Comparison of ENCODE assay signal across 9 cellular contexts in the genomic region with DNA sequence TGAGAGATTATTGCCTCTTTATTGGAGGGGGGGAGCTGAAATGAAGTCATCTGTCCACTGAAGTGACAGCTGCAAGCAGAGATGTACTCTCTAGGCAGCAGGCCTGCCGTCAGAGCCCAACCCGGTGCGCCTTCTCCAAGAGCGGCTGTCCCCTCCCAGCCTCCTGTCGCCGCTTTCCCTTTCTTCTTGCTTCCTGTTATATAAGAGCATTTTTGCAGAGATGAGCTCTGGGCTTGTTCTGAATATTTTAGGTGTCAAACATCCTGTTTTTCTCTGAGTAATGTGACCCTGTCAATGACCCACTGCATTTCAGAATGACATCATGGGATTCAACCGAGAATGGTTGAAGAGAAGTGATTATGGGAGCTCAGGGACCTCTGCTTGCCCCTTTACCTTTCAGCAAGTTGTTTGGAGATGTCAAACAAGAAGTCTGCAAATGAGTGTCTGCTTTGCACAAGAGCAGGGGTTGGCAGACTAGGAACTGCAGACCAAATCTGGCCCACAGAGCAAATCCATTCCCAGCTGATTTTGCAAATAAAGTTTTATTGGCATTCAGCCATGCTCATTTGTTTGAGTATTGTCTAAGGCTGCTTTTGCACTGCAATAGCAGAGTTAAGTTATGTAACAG.
DNase-seq lines count a peak whose midpoint lies in the region; ATAC-seq, FAIRE-seq and TF ChIP-seq lines count a peak whose summit lies in the region.
"Had no signal": no experiment of that assay in that cellular context is flagged by ENCODE, and none has a peak within 500 bp of the region (broad histone marks: within the 10 kb centered on the region; RNA-seq: fewer than 3 reads in every experiment).

No MANE protein-coding gene starts in this region.

- H2BK5ac ChIP-seq in mesenchymal stem cell (ENCODE audit: low read depth, low read length, poor library complexity, severe bottlenecking), result peak overlapping the region; percentile 31

- H4K91ac ChIP-seq in mesenchymal stem cell (ENCODE audit: low read length), result no peak overlapping the region

- no peaks in the 10 kb centered on the region for H3K36me3 Mint-ChIP-seq in CD4-positive, CD25-positive, alpha-beta regulatory T cell

- H2BK120ac ChIP-seq in mesenchymal stem cell (ENCODE audit: low read depth, low read length), result no peak overlapping the region

- no peak overlapping the region for H2BK15ac ChIP-seq in mesenchymal stem cell (ENCODE audit: low read depth, poor library complexity, severe bottlenecking)

- TF ChIP-seq CTCF in GM12878 (IDR thresholded peaks at IDR 0.05 in 2 of 3, conservative IDR thresholded peaks at IDR 0.05 in 1 of 3; ENCODE audit: control insufficient read depth in 2 of 3, extremely low read depth in 1 of 3, insufficient read depth in 1 of 3, low read depth in 3 of 3, low read length in 3 of 3), result no peak

- H3K27me3 ChIP-seq in CD4-positive, CD25-positive, alpha-beta regulatory T cell (ENCODE audit: control insufficient read depth, insufficient read depth, low read length), result no peaks in the 10 kb centered on the region
- H3K27me3 ChIP-seq in GM12878 (replicated peaks in 1 of 2; ENCODE audit: control insufficient read depth in 2 of 2, insufficient read depth in 2 of 2, low read length in 1 of 2) (no peaks in the 10 kb centered on the region), mesenchymal stem cell (ENCODE audit: control insufficient read depth in 1 of 2, insufficient read depth in 1 of 2, low read length in 2 of 2) (peaks cover 0 to 55% of the 10 kb centered on the region in 2 experiments)
- H3K27me3 ChIP-seq: body of pancreas had no signal

- no peaks in the 10 kb centered on the region for H4K20me1 ChIP-seq in GM12878 (ENCODE audit: control insufficient read depth, insufficient read depth)

- H2AK5ac ChIP-seq in mesenchymal stem cell (ENCODE audit: low read length, severe bottlenecking), result no peak overlapping the region

- H3K27ac ChIP-seq in CD4-positive, CD25-positive, alpha-beta regulatory T cell (ENCODE audit: insufficient read depth, low read length, poor library complexity, severe bottlenecking), result peak overlapping the region; percentile 15
- H3K27ac ChIP-seq in GM12878 (ENCODE audit: control insufficient read depth, insufficient read depth) (no peak overlapping the region), mesenchymal stem cell (ENCODE audit: low read length, poor library complexity, severe bottlenecking) (peak overlapping the region; percentile 87)
- H3K27ac ChIP-seq: body of pancreas had no signal

- H3K79me1 ChIP-seq in mesenchymal stem cell (replicated peaks; ENCODE audit: low read length, poor library complexity, severe bottlenecking), result no peaks in the 10 kb centered on the region

- CTCF ChIA-PET in GM12878 (lab: Yijun Ruan, JAX), result no interaction called here

- H3K9me3 ChIP-seq in CD4-positive, CD25-positive, alpha-beta regulatory T cell (ENCODE audit: control insufficient read depth in 2 of 2, low read length in 2 of 2), result no peaks in the 10 kb centered on the region
- H3K9me3 ChIP-seq in GM12878 (replicated peaks; ENCODE audit: control insufficient read depth, insufficient read depth, low read length), result no peaks in the 10 kb centered on the region
- no peaks in the 10 kb centered on the region for H3K9me3 ChIP-seq in mesenchymal stem cell (ENCODE audit: control insufficient read depth, low read length)
- H3K9me3 ChIP-seq: body of pancreas had no signal

- no peak overlapping the region for H3K18ac ChIP-seq in mesenchymal stem cell (ENCODE audit: low read depth in 1 of 2, low read length in 2 of 2)

- no TSS peak for BruUV-seq in GM12878 (replicated peaks; lab: Mats Ljungman, UMichigan)

- no peak overlapping the region for H3K23ac ChIP-seq in mesenchymal stem cell (ENCODE audit: low read length in 2 of 2)

- H2BK12ac ChIP-seq in mesenchymal stem cell (ENCODE audit: low read length in 2 of 2), result no peak overlapping the region

- no peaks in the 10 kb centered on the region for H3K36me3 ChIP-seq in CD4-positive, CD25-positive, alpha-beta regulatory T cell (ENCODE audit: control insufficient read depth, insufficient read depth, low read length)
- H3K36me3 ChIP-seq in GM12878 (ENCODE audit: control insufficient read depth in 2 of 2, insufficient read depth in 2 of 2, low read length in 1 of 2) (no peaks in the 10 kb centered on the region), mesenchymal stem cell (ENCODE audit: control insufficient read depth in 1 of 2, insufficient read depth in 2 of 2, low read depth in 1 of 2, low read length in 2 of 2) (no peaks in the 10 kb centered on the region)

- H3K79me2 ChIP-seq in GM12878 (ENCODE audit: control insufficient read depth, insufficient read depth, low read length), result no peaks in the 10 kb centered on the region

- intact Hi-C loops in GM12878 (cut with micrococcal nuclease; ENCODE audit: unreplicated experiment), result no loop called here

- peaks cover 6% of the 10 kb centered on the region for H3K4me1 ChIP-seq in CD4-positive, CD25-positive, alpha-beta regulatory T cell (ENCODE audit: control insufficient read depth, insufficient read depth, low read length, poor library complexity, severe bottlenecking)
- H3K4me1 ChIP-seq in GM12878 (ENCODE audit: control insufficient read depth, insufficient read depth, low read length) (no peaks in the 10 kb centered on the region), mesenchymal stem cell (ENCODE audit: control insufficient read depth, insufficient read depth, low read depth, low read length) (no peaks in the 10 kb centered on the region)
- H3K4me1 ChIP-seq: body of pancreas had no signal

- peak overlapping the region in 3 of 4 donors; percentile 3 to 62 (median 39) for H3K4me3 Mint-ChIP-seq in CD4-positive, CD25-positive, alpha-beta regulatory T cell

- no peak overlapping the region for H3K14ac ChIP-seq in mesenchymal stem cell (ENCODE audit: low read length in 2 of 2)

- TF ChIP-seq EP300 in GM12878 (IDR thresholded peaks at IDR 0.05; ENCODE audit: borderline replicate concordance in 1 of 2, control insufficient read depth in 1 of 2, low read depth in 2 of 2, low read length in 2 of 2), result no peak

- POLR2A ChIA-PET in GM12878 (lab: Charles Lee), result no interaction called here

- FAIRE-seq in GM12878 (lab: Jason Lieb, UNC) (no peak), GM19239 (lab: Jason Lieb, UNC) (no peak)

- WGBS in GM12878 (ENCODE audit: insufficient coverage, insufficient replicate concordance, low lambda C conversion rate, missing lambda C conversion rate), result 57% methylated on average over 7 of the region's 7 CpGs
- WGBS in mesenchymal stem cell, result 0% methylated on average over 1 of the region's 7 CpGs

- H3K4me3 ChIP-seq in CD4-positive, CD25-positive, alpha-beta regulatory T cell (ENCODE audit: low read depth, low read length), result no peak overlapping the region
- no peak overlapping the region for H3K4me3 ChIP-seq in GM12878
- no peak overlapping the region for H3K4me3 ChIP-seq in mesenchymal stem cell (ENCODE audit: insufficient read depth in 1 of 2, low read depth in 1 of 2, low read length in 2 of 2)
- H3K4me3 ChIP-seq: body of pancreas had no signal

- peak overlapping the region; percentile 66 to 90 (median 88) for H3K27ac Mint-ChIP-seq in CD4-positive, CD25-positive, alpha-beta regulatory T cell

- peaks cover 16% of the 10 kb centered on the region for H3K27me3 Mint-ChIP-seq in CD4-positive, CD25-positive, alpha-beta regulatory T cell

- no peak overlapping the region for H4K8ac ChIP-seq in mesenchymal stem cell (ENCODE audit: low read length)

- no peak for TF ChIP-seq RAD21 in GM12878 (IDR thresholded peaks at IDR 0.05; ENCODE audit: insufficient read depth, low read depth, low read length)

- peak; percentile 1 to 51 (median 48) for DNase-seq in CD4-positive, CD25-positive, alpha-beta regulatory T cell
- DNase-seq in NCI-H2171 (lab: John Stamatoyannopoulos, UW), result peak; percentile 31
- no peak for DNase-seq in GM12878 (ENCODE audit: low read depth, low spot score)
- peak; percentile 77 for DNase-seq in mesenchymal stem cell
- no peak for DNase-seq in iPS-NIHi11 (ENCODE audit: low spot score)
- DNase-seq in GM19239 (ENCODE audit: insufficient read length, low spot score), result no peak
- no peak for DNase-seq in NCI-H1417 (lab: John Stamatoyannopoulos, UW)

- H3K4me1 Mint-ChIP-seq in CD4-positive, CD25-positive, alpha-beta regulatory T cell, result peaks cover 0 to 15% (median under 1%) of the 10 kb centered on the region in 4 donors

- no peak overlapping the region for H3K4ac ChIP-seq in mesenchymal stem cell (ENCODE audit: low read depth in 1 of 2, low read length in 2 of 2)

- ATAC-seq in CD4-positive, CD25-positive, alpha-beta regulatory T cell (ENCODE audit: low read depth in 2 of 2), result peak; percentile 50 to 53
- ATAC-seq in GM12878, result 0 out of 3 replicates have a peak, but pooled peaks have one; percentile 21
- ATAC-seq in HG03521 (IDR thresholded peaks at IDR 0.05; ENCODE audit: unreplicated experiment), result no peak
- ATAC-seq: body of pancreas had no signal

- no peak for TF ChIP-seq POLR2A in GM12878 (IDR thresholded peaks at IDR 0.05; ENCODE audit: low read depth, low read length)

- in situ Hi-C loops in GM12878 (cut with MboI), result no loop called here

- RAD21 ChIA-PET in GM12878 (lab: Charles Lee; ENCODE audit: unreplicated experiment), result interaction anchor here (1.1 kb wide), 1 partner anchor 37 kb away, joined by 3 read pairs; no protein-coding TSS in a partner anchor

- H3K9ac ChIP-seq in GM12878 (ENCODE audit: control insufficient read depth, insufficient read depth, low read length) (no peak overlapping the region), mesenchymal stem cell (ENCODE audit: low read length) (peak overlapping the region; percentile 34)

- H2AFZ ChIP-seq in GM12878 (ENCODE audit: control insufficient read depth, low read depth, low read length), result no peak overlapping the region
- no peak overlapping the region for H2AFZ ChIP-seq in mesenchymal stem cell (ENCODE audit: low read depth, low read length)

- SMC1A ChIA-PET in GM12878 (lab: Charles Lee; ENCODE audit: uncharacterized antibody, unreplicated experiment), result no interaction called here

- no peaks in the 10 kb centered on the region for H3K9me3 Mint-ChIP-seq in CD4-positive, CD25-positive, alpha-beta regulatory T cell

- H3K4me2 ChIP-seq in GM12878 (ENCODE audit: control insufficient read depth, insufficient read depth), result no peak overlapping the region
- H3K4me2 ChIP-seq in mesenchymal stem cell (ENCODE audit: low read length, poor library complexity, severe bottlenecking), result no peak overlapping the region

Comparison
In these comparisons a context has a peak if more than half of its experiments do, and no peak if none do; other contexts are left out.
1. DNase-seq: peak in CD4-positive, CD25-positive, alpha-beta regulatory T cell (3 of 3), NCI-H2171 (single experiment) and mesenchymal stem cell (single experiment); none in GM12878 (single experiment), iPS-NIHi11 (single experiment), GM19239 (single experiment) and NCI-H1417 (0 of 3).